In the genomic region with DNA sequence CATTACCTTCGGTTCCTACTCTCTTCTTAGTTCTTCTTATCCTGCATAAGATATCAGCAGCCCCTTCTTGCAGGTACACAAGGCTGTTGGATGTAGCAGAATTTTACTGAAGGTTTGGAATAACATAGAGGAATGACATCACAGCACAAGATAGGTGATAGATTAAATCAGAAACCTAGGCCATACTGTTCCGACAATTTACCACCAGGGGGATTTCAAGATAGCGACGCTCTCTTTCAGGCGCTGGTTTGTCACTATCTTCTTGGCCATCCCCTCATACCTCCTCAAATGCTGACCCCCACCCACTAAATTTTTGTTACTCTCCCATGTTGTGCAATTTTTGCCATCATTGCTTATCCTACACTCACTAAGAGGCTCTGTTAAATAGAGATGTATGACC, we compare ENCODE assay signal across 13 cellular contexts. TPM values are rescaled to one million over a fixed set of nuclear protein-coding genes. Genes with fewer than 3 reads are reported as not detected.
DNase-seq lines count a peak whose midpoint lies in the region; ATAC-seq and TF ChIP-seq lines count a peak whose summit lies in the region.
"Had no signal": no experiment of that assay in that cellular context is flagged by ENCODE, and none has a peak within 500 bp of the region (broad histone marks: within the 10 kb centered on the region; RNA-seq: fewer than 3 reads in every experiment).

No MANE protein-coding gene starts in this region.

- intact Hi-C loops in activated CD8-positive, alpha-beta T cell treated with anti-CD3 and anti-CD28 coated beads for 36 hours (cut with micrococcal nuclease), result no loop called here

- H3K36me3 Mint-ChIP-seq in GM23338 (ENCODE audit: low read depth), result no peaks in the 10 kb centered on the region
- H3K36me3 Mint-ChIP-seq in activated CD8-positive, alpha-beta T cell treated with anti-CD3 and anti-CD28 coated beads for 36 hours (ENCODE audit: low read depth), result peaks cover 36% of the 10 kb centered on the region
- peaks cover 30% of the 10 kb centered on the region for H3K36me3 Mint-ChIP-seq in memory B cell

- H3K9me3 Mint-ChIP-seq in GM23338 (no peaks in the 10 kb centered on the region; the same call in 1 of the 3 replicates), memory B cell (no peaks in the 10 kb centered on the region)
- no peaks in the 10 kb centered on the region for H3K9me3 Mint-ChIP-seq in activated CD8-positive, alpha-beta T cell treated with anti-CD3 and anti-CD28 coated beads for 36 hours
- H3K9me3 Mint-ChIP-seq: activated naive CD4-positive, alpha-beta T cell treated with anti-CD3 and anti-CD28 coated beads, Interleukin-2, amount 10 ng/mL, durations not matched to agents 7 days and 5 days; stimulated activated naive B cell treated with anti-CD40 and anti-IgM and Interleukin-4, amounts not matched to agents 10 μg/mL and 1 μg/mL and 100 μg/mL, for 72 hours had no signal

- 0 out of 2 replicates have a peak overlapping the region, but pooled peaks have one; percentile 33 for H2AFZ ChIP-seq in GM23338

- TF ChIP-seq EP300 in gastroesophageal sphincter (IDR thresholded peaks at IDR 0.05), result no peak

- POLR2A ChIA-PET in activated CD8-positive, alpha-beta T cell treated with anti-CD3 and anti-CD28 coated beads for 36 hours (lab: Charles Lee), result interaction anchor here (1.8 to 2.4 kb wide), 2 partner anchors 21 kb away, joined by 6 to 12 read pairs; partner anchors contain the start of gene SPICE1

- H3K4me2 ChIP-seq in GM23338, result no peak overlapping the region

- ATAC-seq in GM23338, result peak; percentile 52
- ATAC-seq in activated CD8-positive, alpha-beta T cell treated with anti-CD3 and anti-CD28 coated beads for 36 hours, result no peak
- no peak for ATAC-seq in memory B cell (ENCODE audit: low read depth)
- ATAC-seq in gastroesophageal sphincter, result no peak
- ATAC-seq in HG02981 (IDR thresholded peaks at IDR 0.05; ENCODE audit: unreplicated experiment), result no peak
- ATAC-seq: activated CD4-positive, CD25-positive, alpha-beta regulatory T cell treated with anti-CD3 and anti-CD28 coated beads, Interleukin-2, amount 50 U/mL, for 24 hours; stimulated activated naive B cell treated with anti-CD40 and anti-IgM and Interleukin-4, amounts not matched to agents 10 μg/mL and 1 μg/mL and 100 μg/mL, for 72 hours had no signal

- in situ Hi-C loops in GM13976 (cut with MboI; ENCODE audit: low sequenced_read_pairs, unreplicated experiment), result no loop called here

- 63 to 69% methylated on average over 4 to 5 of the region's 5 CpGs for WGBS in gastroesophageal sphincter (ENCODE audit: low coverage in 1 of 2), 2 donors

- H3K4me1 ChIP-seq in GM23338 (ENCODE audit: insufficient read depth), result peaks cover 7% of the 10 kb centered on the region; the same call in 1 of the 2 replicates
- peaks cover 2 to 18% (median 3%) of the 10 kb centered on the region in 3 donors for H3K4me1 ChIP-seq in gastroesophageal sphincter

- no peaks in the 10 kb centered on the region for H3K9me3 ChIP-seq in gastroesophageal sphincter

- peak; percentile 76 for DNase-seq in GM23338 (ENCODE audit: low spot score)
- DNase-seq in activated CD8-positive, alpha-beta T cell treated with anti-CD3 and anti-CD28 coated beads for 36 hours, result no peak
- no peak for DNase-seq in memory B cell (ENCODE audit: low spot score in 2 of 2)
- no peak for DNase-seq in OCI-M2 (lab: John Stamatoyannopoulos, UW; ENCODE audit: unreplicated experiment)
- no peak for DNase-seq in GM13976 (ENCODE audit: low spot score)
- DNase-seq: activated naive CD4-positive, alpha-beta T cell treated with anti-CD3 and anti-CD28 coated beads, Interleukin-2, amount 10 ng/mL, durations not matched to agents 7 days and 5 days; GF-D8; stimulated activated naive B cell treated with anti-CD40 and anti-IgM and Interleukin-4, amounts not matched to agents 10 μg/mL and 1 μg/mL and 100 μg/mL, for 72 hours had no signal

- no peaks in the 10 kb centered on the region for H3K79me2 ChIP-seq in GM23338 (replicated peaks; ENCODE audit: insufficient read depth)

- H3F3A ChIP-seq in GM23338 (replicated peaks; ENCODE audit: low read depth), result no peaks in the 10 kb centered on the region

- peaks cover 50% of the 10 kb centered on the region for H3K27me3 ChIP-seq in GM23338 (ENCODE audit: insufficient read depth)
- H3K27me3 ChIP-seq in gastroesophageal sphincter, result peaks cover 34% of the 10 kb centered on the region

- H3K4me3 ChIP-seq in GM23338, result no peak overlapping the region
- no peak overlapping the region for H3K4me3 ChIP-seq in gastroesophageal sphincter
- H3K4me3 ChIP-seq: lung had no signal

- H3K27ac Mint-ChIP-seq in GM23338 (no peak overlapping the region), memory B cell (peak overlapping the region; percentile 68)
- peak overlapping the region; percentile 5 for H3K27ac Mint-ChIP-seq in activated CD8-positive, alpha-beta T cell treated with anti-CD3 and anti-CD28 coated beads for 36 hours
- H3K27ac Mint-ChIP-seq: activated naive CD4-positive, alpha-beta T cell treated with anti-CD3 and anti-CD28 coated beads, Interleukin-2, amount 10 ng/mL, durations not matched to agents 7 days and 5 days; stimulated activated naive B cell treated with anti-CD40 and anti-IgM and Interleukin-4, amounts not matched to agents 10 μg/mL and 1 μg/mL and 100 μg/mL, for 72 hours had no signal

- CTCF ChIA-PET in activated CD8-positive, alpha-beta T cell treated with anti-CD3 and anti-CD28 coated beads for 36 hours (lab: Charles Lee), result interaction anchor here (0.8 to 2.4 kb wide), 7 partner anchors 8 to 42 kb away, joined by 3 to 14 read pairs (median 3); partner anchors contain the start of gene SPICE1

- H3K9me2 ChIP-seq in GM23338 (ENCODE audit: insufficient read depth), result no peaks in the 10 kb centered on the region

- H4K20me1 ChIP-seq in GM23338 (replicated peaks; ENCODE audit: insufficient read depth), result no peaks in the 10 kb centered on the region

- peaks cover 10% of the 10 kb centered on the region; the same call in 1 of the 3 replicates for H3K4me1 Mint-ChIP-seq in GM23338
- H3K4me1 Mint-ChIP-seq in activated CD8-positive, alpha-beta T cell treated with anti-CD3 and anti-CD28 coated beads for 36 hours (ENCODE audit: low read depth), result peaks cover 56% of the 10 kb centered on the region
- H3K4me1 Mint-ChIP-seq in memory B cell, result peaks cover 33% of the 10 kb centered on the region

- H3K4me3 Mint-ChIP-seq in GM23338 (no peak overlapping the region), memory B cell (peak overlapping the region; percentile 18)
- no peak overlapping the region for H3K4me3 Mint-ChIP-seq in activated CD8-positive, alpha-beta T cell treated with anti-CD3 and anti-CD28 coated beads for 36 hours
- H3K4me3 Mint-ChIP-seq: activated naive CD4-positive, alpha-beta T cell treated with anti-CD3 and anti-CD28 coated beads, Interleukin-2, amount 10 ng/mL, durations not matched to agents 7 days and 5 days; stimulated activated naive B cell treated with anti-CD40 and anti-IgM and Interleukin-4, amounts not matched to agents 10 μg/mL and 1 μg/mL and 100 μg/mL, for 72 hours had no signal

- peak; percentile 35 for TF ChIP-seq CTCF in C4-2B (conservative IDR thresholded peaks at IDR 0.05)
- TF ChIP-seq CTCF in GM23338 (conservative IDR thresholded peaks at IDR 0.05; ENCODE audit: low read depth in 2 of 2), result peak; percentile 56 to 58
- peak; percentile 45 for TF ChIP-seq CTCF in activated CD8-positive, alpha-beta T cell treated with anti-CD3 and anti-CD28 coated beads for 36 hours (IDR thresholded peaks at IDR 0.05)
- no peak for TF ChIP-seq CTCF in gastroesophageal sphincter (IDR thresholded peaks at IDR 0.05)
- TF ChIP-seq CTCF in GM13976 (IDR thresholded peaks at IDR 0.05; ENCODE audit: borderline replicate concordance, control extremely low read depth, extremely low read depth, insufficient read depth, missing control alignments), result no peak

- H3K36me3 ChIP-seq in GM23338 (ENCODE audit: insufficient read depth) (no peaks in the 10 kb centered on the region), gastroesophageal sphincter (no peaks in the 10 kb centered on the region)

- H3K27me3 Mint-ChIP-seq in GM23338 (ENCODE audit: insufficient read depth, low read depth, poor library complexity) (peaks cover 42% of the 10 kb centered on the region), memory B cell (no peaks in the 10 kb centered on the region)
- no peaks in the 10 kb centered on the region for H3K27me3 Mint-ChIP-seq in activated CD8-positive, alpha-beta T cell treated with anti-CD3 and anti-CD28 coated beads for 36 hours
- H3K27me3 Mint-ChIP-seq: stimulated activated naive B cell treated with anti-CD40 and anti-IgM and Interleukin-4, amounts not matched to agents 10 μg/mL and 1 μg/mL and 100 μg/mL, for 72 hours had no signal

- peak overlapping the region; percentile 71; the same call in 1 of the 2 replicates for H3K27ac ChIP-seq in C4-2B
- no peak overlapping the region for H3K27ac ChIP-seq in GM23338 (ENCODE audit: low read depth)
- H3K27ac ChIP-seq in gastroesophageal sphincter, result no peak overlapping the region

- TF ChIP-seq POLR2A in gastroesophageal sphincter (IDR thresholded peaks at IDR 0.05), result no peak

TF ChIP-seq in GM23338, 12 proteins besides CTCF, POLR2A, EP300 and RAD21:
- TF ChIP-seq JUNB (IDR thresholded peaks at IDR 0.05; ENCODE audit: unreplicated experiment) (no peak), CREB1 (CRISPR knock-in tag; IDR thresholded peaks at IDR 0.05; ENCODE audit: low read depth) (peak; percentile 61), ZNF331 (CRISPR knock-in tag; IDR thresholded peaks at IDR 0.05; ENCODE audit: low read depth) (no peak)

RNA-seq across cellular contexts. Expression of gene SIDT1, which starts 3.5 kb away (rescaled TPM):
- 0.10 TPM in 1 of 2 replicates, not detected in the other for total RNA-seq in GM23338 (2014; rRNA removed; shearing (Covaris generic))
- polyA plus RNA-seq in GM23338 (2016; fragmentation: Nextera tagmentation; extraction: Ambion mirVana), result not detected in 2 replicates
- total RNA-seq in activated CD8-positive, alpha-beta T cell treated with anti-CD3 and anti-CD28 coated beads for 36 hours, result 10 to 100 TPM; 21.0 to 24.0 TPM
- total RNA-seq in gastroesophageal sphincter, result under 1 TPM; 0.15 to 0.99 (median 0.86) TPM

RNA-seq across cellular contexts. Expression of gene SPICE1, which starts 20.9 kb away (rescaled TPM):
- total RNA-seq in GM23338 (2014; rRNA removed; shearing (Covaris generic)), result 19.0 and 22.5 TPM in 2 replicates
- polyA plus RNA-seq in GM23338 (2016; fragmentation: Nextera tagmentation; extraction: Ambion mirVana), result 6.1 and 8.5 TPM in 2 replicates
- 10 to 100 TPM; 26.5 to 34.6 TPM for total RNA-seq in activated CD8-positive, alpha-beta T cell treated with anti-CD3 and anti-CD28 coated beads for 36 hours
- 10 to 100 TPM; 11.4 to 26.5 (median 19.9) TPM for total RNA-seq in gastroesophageal sphincter

Comparison
In these comparisons a context has a peak if more than half of its experiments do, and no peak if none do; other contexts are left out.
1. CTCF ChIP-seq: peak in C4-2B (single experiment), GM23338 (2 of 2) and activated CD8-positive, alpha-beta T cell treated with anti-CD3 and anti-CD28 coated beads for 36 hours (single experiment); none in gastroesophageal sphincter (0 of 4) and GM13976 (single experiment).
2. RNA of gene SIDT1, which starts 3.5 kb away (total RNA-seq): 21.0 to 24.0 TPM in activated CD8-positive, alpha-beta T cell treated with anti-CD3 and anti-CD28 coated beads for 36 hours; 0.15 to 0.99 TPM in gastroesophageal sphincter and 0.10 TPM in GM23338; every median in the first group is over 10 times any median in the second.